Comparison of ENCODE assay signal across 14 cellular contexts in genomic region chr6:28371706-28372451, GRCh38.
DNase-seq lines count a peak whose midpoint lies in the region; ATAC-seq lines count a peak whose summit lies in the region.
"Had no signal": no experiment of that assay in that cellular context is flagged by ENCODE, and none has a peak within 500 bp of the region (broad histone marks: within the 10 kb centered on the region; RNA-seq: fewer than 3 reads in every experiment).

No MANE protein-coding gene starts in this region.

- DNase-seq in glomerular visceral epithelial cell (ENCODE audit: extremely low spot score): peak; percentile 72
- no peak for DNase-seq in hippocampal formation (lab: John Stamatoyannopoulos, UW)
- DNase-seq in DMS153 treated with DMSO at 0.1 percent for 48 hours (lab: John Stamatoyannopoulos, UW; ENCODE audit: unreplicated experiment): no peak
- DNase-seq in NCI-H1105 treated with DMSO at 0.1 percent for 48 hours (lab: John Stamatoyannopoulos, UW): no peak
- DNase-seq: activated CD4-positive, alpha-beta T cell treated with anti-CD3 and anti-CD28 coated beads, Interleukin-2, amount 10 ng/mL, durations not matched to agents 7 days and 5 days; BE2C; Kasumi-1; NCI-H2107; PC-3; T-cell had no signal

- ATAC-seq in GM18502 (IDR thresholded peaks at IDR 0.05; ENCODE audit: poor library complexity, unreplicated experiment): peak; percentile 69
- ATAC-seq in GM21717 (IDR thresholded peaks at IDR 0.05; ENCODE audit: unreplicated experiment): peak; percentile 62
- ATAC-seq in HG03378 (IDR thresholded peaks at IDR 0.05; ENCODE audit: unreplicated experiment): peak; percentile 75
- no peak for ATAC-seq in GM19324 (IDR thresholded peaks at IDR 0.05; ENCODE audit: low FRiP score, unreplicated experiment)
- ATAC-seq: PC-3, T-cell had no signal
